ENCODE assay signal across 26 cellular contexts in the genomic region with DNA sequence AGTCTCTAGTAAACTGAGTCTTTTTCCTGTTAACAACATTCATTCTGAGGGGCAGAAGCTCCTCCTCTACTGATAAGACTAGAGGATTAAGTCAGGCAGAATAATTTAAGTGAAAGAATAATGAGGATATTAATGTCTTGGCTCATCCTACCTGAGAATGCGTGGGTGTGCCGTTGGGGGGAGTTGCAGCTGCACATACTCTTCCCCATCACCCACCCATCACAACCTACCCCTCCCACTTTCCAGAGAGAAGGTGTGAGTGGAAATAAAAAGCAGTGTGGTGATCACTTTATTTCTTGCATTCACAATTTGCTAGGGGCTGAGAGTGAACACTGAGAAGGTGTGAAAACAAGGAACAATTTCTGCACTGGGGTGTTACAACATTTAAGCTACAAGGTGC.
"Had no signal": no experiment of that assay in that cellular context is flagged by ENCODE, and none has a peak within 500 bp of the region (broad histone marks: within the 10 kb centered on the region; RNA-seq: fewer than 3 reads in every experiment).

No MANE protein-coding gene starts in this region.

- H3K4me1 ChIP-seq: left lung, right atrium auricular region, right lobe of liver, tibial nerve, upper lobe of left lung had no signal

- DNase-seq: hippocampal formation; kidney glomerular epithelial cell; left cardiac atrium; left lung; mesendoderm; naive thymus-derived CD4-positive, alpha-beta T cell; occipital lobe; right lobe of liver; stimulated activated CD4-positive, alpha-beta T cell treated with anti-CD3 and anti-CD28 coated beads, Interleukin-1b, Interleukin-23, amount 100 ng/mL, for 48 hours; stimulated activated CD4-positive, alpha-beta T cell treated with anti-CD3 and anti-CD28 coated beads, Interleukin-2, amount 100 ng/mL, for 48 hours; stimulated activated CD4-positive, alpha-beta T cell treated with anti-CD3 and anti-CD28 coated beads, Interleukin-4, amount 100 ng/mL, for 4 hours; stimulated activated CD8-positive, alpha-beta memory T cell treated with anti-CD3 and anti-CD28 coated beads, Interleukin-4, amount 100 ng/mL, for 48 hours; stimulated activated naive CD4-positive, alpha-beta T cell treated with Interleukin-2 at 50 U/mL for 16 hours; stimulated activated naive CD8-positive, alpha-beta T cell treated with anti-CD3 and anti-CD28 coated beads, Interleukin-15, amount 100 ng/mL, for 72 hours; substantia nigra; upper lobe of left lung had no signal

- H2AFZ ChIP-seq: neural progenitor cell had no signal

- H3K9me3 ChIP-seq: left lung, neutrophil, right atrium auricular region, right lobe of liver, tibial nerve, upper lobe of left lung, vagina had no signal

- H3K27ac ChIP-seq: left lung, neural progenitor cell, neutrophil, right atrium auricular region, right lobe of liver, tibial nerve, upper lobe of left lung, vagina had no signal

- H3K9ac ChIP-seq: neural progenitor cell had no signal

- H3K4me2 ChIP-seq: neural progenitor cell, smooth muscle cell had no signal

- H3K4me3 ChIP-seq: left lung, lung, neural progenitor cell, right atrium auricular region, right lobe of liver, smooth muscle cell, tibial nerve, upper lobe of left lung, vagina had no signal

- ATAC-seq: left lung; naive thymus-derived CD4-positive, alpha-beta T cell; natural killer cell treated with Interleukin-12 subunit alpha and Interleukin-12 subunit beta and Interleukin-15 and Interleukin-18, amount 100 ng/mL, for 72 hours; right lobe of liver; stimulated activated memory B cell treated with anti-CD40 and anti-IgM and Interleukin-4, amounts not matched to agents 10 μg/mL and 1 μg/mL and 100 μg/mL, for 72 hours; stimulated activated naive CD8-positive, alpha-beta T cell treated with anti-CD3 and anti-CD28 coated beads, Interleukin-15, amount 100 ng/mL, for 72 hours had no signal

- H3K27me3 ChIP-seq: left lung, neural progenitor cell, neutrophil, right atrium auricular region, right lobe of liver, tibial nerve, upper lobe of left lung, vagina had no signal

- FAIRE-seq: keratinocyte had no signal

- H3K36me3 ChIP-seq: left lung, neural progenitor cell, neutrophil, right atrium auricular region, right lobe of liver, tibial nerve, upper lobe of left lung, vagina had no signal
